23 cellular contexts compared by ENCODE assay signal in genomic region chr20:58994390-58995159, GRCh38. TPM values are rescaled to one million over a fixed set of nuclear protein-coding genes. Genes with fewer than 3 reads are reported as not detected.
DNase-seq lines count a peak whose midpoint lies in the region; ATAC-seq and TF ChIP-seq lines count a peak whose summit lies in the region.
"Had no signal": no experiment of that assay in that cellular context is flagged by ENCODE, and none has a peak within 500 bp of the region (broad histone marks: within the 10 kb centered on the region; RNA-seq: fewer than 3 reads in every experiment).

No MANE protein-coding gene starts in this region.

- TF ChIP-seq CTCF in HCT116 (IDR thresholded peaks at IDR 0.05 in 2 of 3, conservative IDR thresholded peaks at IDR 0.05 in 1 of 3; ENCODE audit: borderline replicate concordance in 1 of 3, insufficient read depth in 1 of 3, low read depth in 2 of 3, low read length in 2 of 3) (no peak), nephron progenitor cell (IDR thresholded peaks at IDR 0.05) (no peak)

- no peak overlapping the region for H2AFZ ChIP-seq in HCT116 (ENCODE audit: low read depth, low read length, poor library complexity, severe bottlenecking)

- peaks cover 6% of the 10 kb centered on the region for H3K4me1 Mint-ChIP-seq in activated CD4-positive, alpha-beta memory T cell treated with anti-CD3 and anti-CD28 coated beads, Interleukin-2, amount 10 ng/mL, durations not matched to agents 7 days and 5 days
- no peaks in the 10 kb centered on the region for H3K4me1 Mint-ChIP-seq in activated CD4-positive, alpha-beta memory T cell treated with anti-CD3 and anti-CD28 coated beads for 36 hours (ENCODE audit: low read depth)
- H3K4me1 Mint-ChIP-seq in activated T-helper 2 cell treated with anti-CD3 and anti-CD28 coated beads, Interferon-gamma antibody, Interleukin-2, Interleukin-4, amounts not matched to agents 10 μg/mL and 5 μg/mL and 100 μg/mL, durations not matched to agents 14 hours and 24 hours and 36 hours (ENCODE audit: low read depth), result no peaks in the 10 kb centered on the region
- no peaks in the 10 kb centered on the region for H3K4me1 Mint-ChIP-seq in nephron progenitor cell

- intact Hi-C loops in activated CD4-positive, alpha-beta memory T cell treated with anti-CD3 and anti-CD28 coated beads for 36 hours (cut with micrococcal nuclease), result no loop called here
- intact Hi-C loops in HCT116 (cut with micrococcal nuclease), result no loop called here
- intact Hi-C loops in activated T-helper 2 cell treated with anti-CD3 and anti-CD28 coated beads, Interferon-gamma antibody, Interleukin-2, Interleukin-4, amounts not matched to agents 10 μg/mL and 5 μg/mL and 100 μg/mL, durations not matched to agents 14 hours and 24 hours and 36 hours (cut with micrococcal nuclease), result no loop called here

- no peaks in the 10 kb centered on the region for H3K9me2 ChIP-seq in HCT116 (ENCODE audit: insufficient read depth)

- H3K79me2 ChIP-seq in HCT116 (ENCODE audit: insufficient read depth, low read length), result peaks cover 5% of the 10 kb centered on the region; the same call in 1 of the 2 replicates

- no peaks in the 10 kb centered on the region for H3K9me3 Mint-ChIP-seq in activated CD4-positive, alpha-beta memory T cell treated with anti-CD3 and anti-CD28 coated beads, Interleukin-2, amount 10 ng/mL, durations not matched to agents 7 days and 5 days
- H3K9me3 Mint-ChIP-seq in activated CD4-positive, alpha-beta memory T cell treated with anti-CD3 and anti-CD28 coated beads for 36 hours, result no peaks in the 10 kb centered on the region
- H3K9me3 Mint-ChIP-seq in activated T-helper 2 cell treated with anti-CD3 and anti-CD28 coated beads, Interferon-gamma antibody, Interleukin-2, Interleukin-4, amounts not matched to agents 10 μg/mL and 5 μg/mL and 100 μg/mL, durations not matched to agents 14 hours and 24 hours and 36 hours, result no peaks in the 10 kb centered on the region
- H3K9me3 Mint-ChIP-seq in nephron progenitor cell, result no peaks in the 10 kb centered on the region
- H3K9me3 Mint-ChIP-seq: CD8-positive, alpha-beta memory T cell had no signal

- H3K36me3 Mint-ChIP-seq in activated CD4-positive, alpha-beta memory T cell treated with anti-CD3 and anti-CD28 coated beads, Interleukin-2, amount 10 ng/mL, durations not matched to agents 7 days and 5 days (ENCODE audit: low read depth), result peaks cover 73% of the 10 kb centered on the region
- H3K36me3 Mint-ChIP-seq in activated CD4-positive, alpha-beta memory T cell treated with anti-CD3 and anti-CD28 coated beads for 36 hours, result peaks cover 60% of the 10 kb centered on the region
- peaks cover 74% of the 10 kb centered on the region for H3K36me3 Mint-ChIP-seq in activated T-helper 2 cell treated with anti-CD3 and anti-CD28 coated beads, Interferon-gamma antibody, Interleukin-2, Interleukin-4, amounts not matched to agents 10 μg/mL and 5 μg/mL and 100 μg/mL, durations not matched to agents 14 hours and 24 hours and 36 hours (ENCODE audit: low read depth)
- peaks cover 67% of the 10 kb centered on the region for H3K36me3 Mint-ChIP-seq in nephron progenitor cell (ENCODE audit: low read depth)

- POLR2A ChIA-PET in activated CD4-positive, alpha-beta memory T cell treated with anti-CD3 and anti-CD28 coated beads, Interleukin-2, amount 10 ng/mL, durations not matched to agents 7 days and 5 days (lab: Charles Lee), result interaction anchor here (0.6 to 1.5 kb wide), 5 partner anchors 10 to 80 kb away, joined by 3 to 7 read pairs (median 3); no protein-coding TSS in a partner anchor
- POLR2A ChIA-PET in activated CD4-positive, alpha-beta memory T cell treated with anti-CD3 and anti-CD28 coated beads for 36 hours (lab: Charles Lee), result no interaction called here
- POLR2A ChIA-PET in HCT116 (lab: Charles Lee), result no interaction called here

- H3K27me3 ChIP-seq in HCT116 (ENCODE audit: insufficient read depth, low read length), result no peaks in the 10 kb centered on the region
- H3K27me3 ChIP-seq: body of pancreas, stomach had no signal

- no peak overlapping the region for H3K4me2 ChIP-seq in HCT116 (ENCODE audit: low read length)

- no peaks in the 10 kb centered on the region for H3K4me1 ChIP-seq in HCT116 (ENCODE audit: control insufficient read depth in 1 of 2, insufficient read depth in 2 of 2, low read length in 2 of 2)

- no peak overlapping the region for H3K27ac ChIP-seq in HCT116 (ENCODE audit: low read depth, low read length)
- H3K27ac ChIP-seq: WERI-Rb-1 had no signal

- H4K20me1 ChIP-seq in HCT116 (ENCODE audit: insufficient read depth), result no peaks in the 10 kb centered on the region

- peaks cover 67 to 76% of the 10 kb centered on the region in 2 experiments for H3K36me3 ChIP-seq in HCT116 (ENCODE audit: control insufficient read depth in 1 of 2, insufficient read depth in 2 of 2, low read length in 2 of 2)

- ATAC-seq in HCT116, result no peak
- no peak for ATAC-seq in GM18861 (IDR thresholded peaks at IDR 0.05; ENCODE audit: unreplicated experiment)
- ATAC-seq: activated CD8-positive, alpha-beta memory T cell treated with anti-CD3 and anti-CD28 coated beads, Interleukin-2, amount 10 ng/mL, durations not matched to agents 7 days and 5 days; body of pancreas; esophagus mucosa had no signal

- no peaks in the 10 kb centered on the region for H3K27me3 Mint-ChIP-seq in activated CD4-positive, alpha-beta memory T cell treated with anti-CD3 and anti-CD28 coated beads, Interleukin-2, amount 10 ng/mL, durations not matched to agents 7 days and 5 days
- H3K27me3 Mint-ChIP-seq in activated CD4-positive, alpha-beta memory T cell treated with anti-CD3 and anti-CD28 coated beads for 36 hours, result no peaks in the 10 kb centered on the region
- H3K27me3 Mint-ChIP-seq in activated T-helper 2 cell treated with anti-CD3 and anti-CD28 coated beads, Interferon-gamma antibody, Interleukin-2, Interleukin-4, amounts not matched to agents 10 μg/mL and 5 μg/mL and 100 μg/mL, durations not matched to agents 14 hours and 24 hours and 36 hours (ENCODE audit: low read depth), result no peaks in the 10 kb centered on the region
- no peaks in the 10 kb centered on the region for H3K27me3 Mint-ChIP-seq in nephron progenitor cell (ENCODE audit: low read depth, poor library complexity)
- H3K27me3 Mint-ChIP-seq: activated CD8-positive, alpha-beta memory T cell treated with anti-CD3 and anti-CD28 coated beads, Interleukin-2, amount 10 ng/mL, durations not matched to agents 7 days and 5 days; CD8-positive, alpha-beta memory T cell had no signal

- RAD21 ChIA-PET in HCT116 (lab: Charles Lee; ENCODE audit: low non-redundant PET in 1 of 2, low total read pairs in 2 of 2, uncharacterized antibody in 2 of 2, unreplicated experiment in 2 of 2), result no interaction called here

- no peak for TF ChIP-seq POLR2A in HCT116 (IDR thresholded peaks at IDR 0.05; ENCODE audit: borderline replicate concordance, extremely low read depth, insufficient read depth, insufficient read length)

- DNase-seq in activated CD4-positive, alpha-beta memory T cell treated with anti-CD3 and anti-CD28 coated beads, Interleukin-2, amount 10 ng/mL, durations not matched to agents 7 days and 5 days, result no peak
- no peak for DNase-seq in activated CD4-positive, alpha-beta memory T cell treated with anti-CD3 and anti-CD28 coated beads for 36 hours
- no peak for DNase-seq in HCT116 (ENCODE audit: low read depth, low spot score)
- DNase-seq in activated T-helper 2 cell treated with anti-CD3 and anti-CD28 coated beads, Interferon-gamma antibody, Interleukin-2, Interleukin-4, amounts not matched to agents 10 μg/mL and 5 μg/mL and 100 μg/mL, durations not matched to agents 14 hours and 24 hours and 36 hours (ENCODE audit: low spot score), result no peak
- no peak for DNase-seq in nephron progenitor cell
- DNase-seq in LoVo (ENCODE audit: low spot score), result no peak
- no peak for DNase-seq in AG08396 (ENCODE audit: low spot score)
- DNase-seq: ACHN; activated CD8-positive, alpha-beta memory T cell treated with anti-CD3 and anti-CD28 coated beads, Interleukin-2, amount 10 ng/mL, durations not matched to agents 7 days and 5 days; activated naive CD4-positive, alpha-beta T cell treated with anti-CD3 and anti-CD28 coated beads, Interleukin-2, amount 50 U/mL, for 16 hours; body of pancreas; CD8-positive, alpha-beta memory T cell; mesenchymal stem cell; NCI-H1694 treated with DMSO at 0.1 percent for 48 hours; NCI-H446; stomach; WERI-Rb-1 had no signal

- peak overlapping the region; percentile 49 for H3K27ac Mint-ChIP-seq in activated CD4-positive, alpha-beta memory T cell treated with anti-CD3 and anti-CD28 coated beads, Interleukin-2, amount 10 ng/mL, durations not matched to agents 7 days and 5 days
- H3K27ac Mint-ChIP-seq in activated CD4-positive, alpha-beta memory T cell treated with anti-CD3 and anti-CD28 coated beads for 36 hours, result no peak overlapping the region
- H3K27ac Mint-ChIP-seq in activated T-helper 2 cell treated with anti-CD3 and anti-CD28 coated beads, Interferon-gamma antibody, Interleukin-2, Interleukin-4, amounts not matched to agents 10 μg/mL and 5 μg/mL and 100 μg/mL, durations not matched to agents 14 hours and 24 hours and 36 hours, result peak overlapping the region; percentile 46
- peak overlapping the region; percentile 93 for H3K27ac Mint-ChIP-seq in nephron progenitor cell
- H3K27ac Mint-ChIP-seq: activated CD8-positive, alpha-beta memory T cell treated with anti-CD3 and anti-CD28 coated beads, Interleukin-2, amount 10 ng/mL, durations not matched to agents 7 days and 5 days had no signal

- no peak overlapping the region for H3K9ac ChIP-seq in HCT116 (ENCODE audit: low read length)

- no peak overlapping the region for H3K4me3 Mint-ChIP-seq in activated CD4-positive, alpha-beta memory T cell treated with anti-CD3 and anti-CD28 coated beads, Interleukin-2, amount 10 ng/mL, durations not matched to agents 7 days and 5 days
- H3K4me3 Mint-ChIP-seq in activated CD4-positive, alpha-beta memory T cell treated with anti-CD3 and anti-CD28 coated beads for 36 hours, result no peak overlapping the region
- H3K4me3 Mint-ChIP-seq in activated T-helper 2 cell treated with anti-CD3 and anti-CD28 coated beads, Interferon-gamma antibody, Interleukin-2, Interleukin-4, amounts not matched to agents 10 μg/mL and 5 μg/mL and 100 μg/mL, durations not matched to agents 14 hours and 24 hours and 36 hours (ENCODE audit: low read depth), result no peak overlapping the region
- no peak overlapping the region for H3K4me3 Mint-ChIP-seq in nephron progenitor cell
- H3K4me3 Mint-ChIP-seq: activated CD8-positive, alpha-beta memory T cell treated with anti-CD3 and anti-CD28 coated beads, Interleukin-2, amount 10 ng/mL, durations not matched to agents 7 days and 5 days; CD8-positive, alpha-beta memory T cell had no signal

- H3K9me3 ChIP-seq in HCT116 (ENCODE audit: control insufficient read depth in 1 of 2, insufficient read depth in 1 of 2, low read depth in 1 of 2, low read length in 2 of 2), result no peaks in the 10 kb centered on the region
- H3K9me3 ChIP-seq: body of pancreas, stomach had no signal

- CTCF ChIA-PET in activated CD4-positive, alpha-beta memory T cell treated with anti-CD3 and anti-CD28 coated beads, Interleukin-2, amount 10 ng/mL, durations not matched to agents 7 days and 5 days (lab: Charles Lee), result interaction anchor here (1.0 kb wide), 1 partner anchor 124 kb away, joined by 3 read pairs; no protein-coding TSS in a partner anchor
- CTCF ChIA-PET in activated CD4-positive, alpha-beta memory T cell treated with anti-CD3 and anti-CD28 coated beads for 36 hours (lab: Charles Lee), result no interaction called here
- CTCF ChIA-PET in HCT116 (lab: Charles Lee), result no interaction called here

- H3K4me3 ChIP-seq in HCT116 (replicated peaks in 1 of 2; ENCODE audit: low read depth in 1 of 2, low read length in 2 of 2), result no peak overlapping the region
- H3K4me3 ChIP-seq: body of pancreas, stomach had no signal

- TSS peak; percentile 19 for BruUV-seq in HCT116 (replicated peaks; lab: Mats Ljungman, UMichigan)

- no peak for TF ChIP-seq RAD21 in HCT116 (IDR thresholded peaks at IDR 0.05; ENCODE audit: low read depth)

RNA-seq across cellular contexts. Expression of gene CTSZ, which starts 12.5 kb away (rescaled TPM):
- 10 to 100 TPM; 45.0 to 49.0 TPM for total RNA-seq in activated CD4-positive, alpha-beta memory T cell treated with anti-CD3 and anti-CD28 coated beads, Interleukin-2, amount 10 ng/mL, durations not matched to agents 7 days and 5 days
- total RNA-seq in activated CD4-positive, alpha-beta memory T cell treated with anti-CD3 and anti-CD28 coated beads for 36 hours, result 10 to 100 TPM; 32.9 to 34.8 TPM
- total RNA-seq in HCT116 (2021; ENCODE audit: unreplicated experiment), result 100 TPM
- 129 TPM in 2 replicates for polyA plus RNA-seq in HCT116 (2012)
- 62.0 and 66.1 TPM in 2 replicates for total RNA-seq in activated T-helper 2 cell treated with anti-CD3 and anti-CD28 coated beads, Interferon-gamma antibody, Interleukin-2, Interleukin-4, amounts not matched to agents 10 μg/mL and 5 μg/mL and 100 μg/mL, durations not matched to agents 14 hours and 24 hours and 36 hours

RNA-seq across cellular contexts. Expression of gene NELFCD, which starts 13.5 kb away (rescaled TPM):
- 10 to 100 TPM; 63.3 to 69.0 TPM for total RNA-seq in activated CD4-positive, alpha-beta memory T cell treated with anti-CD3 and anti-CD28 coated beads, Interleukin-2, amount 10 ng/mL, durations not matched to agents 7 days and 5 days
- total RNA-seq in activated CD4-positive, alpha-beta memory T cell treated with anti-CD3 and anti-CD28 coated beads for 36 hours, result 10 to 100 TPM; 80.5 to 92.3 TPM
- 88.2 TPM for total RNA-seq in HCT116 (2021; ENCODE audit: unreplicated experiment)
- polyA plus RNA-seq in HCT116 (2012), result 79.7 and 80.1 TPM in 2 replicates
- total RNA-seq in activated T-helper 2 cell treated with anti-CD3 and anti-CD28 coated beads, Interferon-gamma antibody, Interleukin-2, Interleukin-4, amounts not matched to agents 10 μg/mL and 5 μg/mL and 100 μg/mL, durations not matched to agents 14 hours and 24 hours and 36 hours, result 111 and 113 TPM in 2 replicates

RNA-seq across cellular contexts. Expression of gene TUBB1, which starts 24.7 kb away (rescaled TPM):
- not detected for total RNA-seq in activated CD4-positive, alpha-beta memory T cell treated with anti-CD3 and anti-CD28 coated beads, Interleukin-2, amount 10 ng/mL, durations not matched to agents 7 days and 5 days
- total RNA-seq in activated CD4-positive, alpha-beta memory T cell treated with anti-CD3 and anti-CD28 coated beads for 36 hours, result not detected
- total RNA-seq in HCT116 (2021; ENCODE audit: unreplicated experiment), result not detected
- 0.05 and 0.10 TPM in 2 replicates for polyA plus RNA-seq in HCT116 (2012)
- total RNA-seq in activated T-helper 2 cell treated with anti-CD3 and anti-CD28 coated beads, Interferon-gamma antibody, Interleukin-2, Interleukin-4, amounts not matched to agents 10 μg/mL and 5 μg/mL and 100 μg/mL, durations not matched to agents 14 hours and 24 hours and 36 hours, result not detected in 2 replicates
- total RNA-seq: activated CD8-positive, alpha-beta memory T cell treated with anti-CD3 and anti-CD28 coated beads, Interleukin-2, amount 10 ng/mL, durations not matched to agents 7 days and 5 days; body of pancreas; CD8-positive, alpha-beta memory T cell; esophagus mucosa; glomerular endothelial cell; LHCN-M2; ureter had no signal
- polyA plus RNA-seq: neural cell had no signal

RNA-seq across cellular contexts. Expression of gene ATP5F1E, which starts 37.6 kb away (rescaled TPM):
- total RNA-seq in activated CD4-positive, alpha-beta memory T cell treated with anti-CD3 and anti-CD28 coated beads, Interleukin-2, amount 10 ng/mL, durations not matched to agents 7 days and 5 days, result 10 to 100 TPM; 80.4 to 82.1 TPM
- total RNA-seq in activated CD4-positive, alpha-beta memory T cell treated with anti-CD3 and anti-CD28 coated beads for 36 hours, result 10 to 100 TPM; 82.2 to 90.4 TPM
- 72.8 TPM for total RNA-seq in HCT116 (2021; ENCODE audit: unreplicated experiment)
- 61.6 and 66.2 TPM in 2 replicates for polyA plus RNA-seq in HCT116 (2012)
- 61.2 and 66.9 TPM in 2 replicates for total RNA-seq in activated T-helper 2 cell treated with anti-CD3 and anti-CD28 coated beads, Interferon-gamma antibody, Interleukin-2, Interleukin-4, amounts not matched to agents 10 μg/mL and 5 μg/mL and 100 μg/mL, durations not matched to agents 14 hours and 24 hours and 36 hours

RNA-seq across cellular contexts. Expression of gene PRELID3B, which starts 48.0 kb away (rescaled TPM):
- 10 to 100 TPM; 88.6 to 88.7 TPM for total RNA-seq in activated CD4-positive, alpha-beta memory T cell treated with anti-CD3 and anti-CD28 coated beads, Interleukin-2, amount 10 ng/mL, durations not matched to agents 7 days and 5 days
- total RNA-seq in activated CD4-positive, alpha-beta memory T cell treated with anti-CD3 and anti-CD28 coated beads for 36 hours, result 100 to 1,000 TPM; 148 to 151 TPM
- total RNA-seq in HCT116 (2021; ENCODE audit: unreplicated experiment), result 129 TPM
- polyA plus RNA-seq in HCT116 (2012), result 110 and 112 TPM in 2 replicates
- total RNA-seq in activated T-helper 2 cell treated with anti-CD3 and anti-CD28 coated beads, Interferon-gamma antibody, Interleukin-2, Interleukin-4, amounts not matched to agents 10 μg/mL and 5 μg/mL and 100 μg/mL, durations not matched to agents 14 hours and 24 hours and 36 hours, result 106 and 112 TPM in 2 replicates
